ENCODE assay signal across 8 cellular contexts in the genomic region with DNA sequence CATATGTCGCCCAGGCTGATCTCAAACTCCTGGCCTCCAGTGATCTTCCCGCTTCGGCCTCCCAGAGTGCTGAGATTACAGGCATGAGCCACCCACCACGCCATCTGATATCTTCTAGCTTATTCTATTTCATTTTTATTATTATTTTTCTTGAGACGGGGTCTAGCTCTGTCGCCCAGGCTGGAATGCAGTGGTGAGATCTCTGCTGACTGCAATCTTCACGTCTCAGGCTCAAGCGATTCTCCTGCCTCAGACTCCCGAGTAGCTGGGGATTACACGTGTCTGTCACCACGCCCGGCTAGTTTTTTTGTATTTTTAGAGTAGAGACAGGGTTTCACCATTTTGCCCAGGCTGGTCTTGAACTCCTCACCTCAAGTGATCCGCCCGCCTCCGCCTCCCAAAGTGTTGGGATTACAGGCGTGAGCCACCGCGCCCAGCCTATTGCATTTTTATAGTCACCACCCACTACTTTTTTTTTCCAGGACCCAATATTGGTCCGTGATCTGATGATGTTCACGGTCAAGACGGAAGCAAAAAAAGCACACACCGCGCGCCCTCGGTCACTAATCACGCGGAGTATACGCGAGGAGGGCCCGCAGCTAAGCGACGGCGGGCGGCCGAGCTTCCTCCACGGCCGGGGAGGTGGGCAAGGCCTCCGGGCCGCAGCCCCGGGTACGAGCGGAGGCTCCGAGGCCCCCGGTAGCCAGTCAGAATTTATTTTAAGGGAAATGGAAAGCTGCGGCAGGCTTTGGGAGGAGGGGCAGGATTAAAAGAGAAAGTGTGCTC. TPM values are rescaled to one million over a fixed set of nuclear protein-coding genes. Genes with fewer than 3 reads are reported as not detected.
DNase-seq lines count a peak whose midpoint lies in the region; ATAC-seq and TF ChIP-seq lines count a peak whose summit lies in the region.

No MANE protein-coding gene starts in this region.

- H3K79me2 ChIP-seq in H9 (ENCODE audit: insufficient read depth, low read length), result peaks cover 9% of the 10 kb centered on the region; the same call in 1 of the 2 replicates

- H3K9me3 Mint-ChIP-seq in H9 (no peaks in the 10 kb centered on the region), MCF 10A (ENCODE audit: unreplicated experiment) (no peaks in the 10 kb centered on the region)

- H2BK120ac ChIP-seq in H9 (ENCODE audit: low read depth, low read length, poor library complexity, severe bottlenecking), result no peak overlapping the region

- TSS peak; percentile 77 for BruUV-seq in MCF 10A (replicated peaks; lab: Mats Ljungman, UMichigan)

- H3K23me2 ChIP-seq in H9 (ENCODE audit: insufficient read length, low read depth, low read length, poor library complexity, severe bottlenecking), result peaks cover 4% of the 10 kb centered on the region

- H3K27me3 Mint-ChIP-seq in H9 (ENCODE audit: low read depth) (no peaks in the 10 kb centered on the region; the same call in none of the 2 replicates), MCF 10A (ENCODE audit: insufficient read depth, unreplicated experiment) (no peaks in the 10 kb centered on the region)

- CTCF ChIA-PET in MCF 10A (lab: Yijun Ruan, JAX), result interaction anchor here (0.5 to 2.0 kb wide), 6 partner anchors 9 to 621 kb away, joined by 3 to 11 read pairs (median 5); no protein-coding TSS in a partner anchor

- peaks cover 0 to 20% (median 8%) of the 10 kb centered on the region in 4 donors for H3K36me3 ChIP-seq in right lobe of liver
- H3K36me3 ChIP-seq in testis (ENCODE audit: low read depth, missing control alignments), result no peaks in the 10 kb centered on the region

- H3K18ac ChIP-seq in H9 (ENCODE audit: insufficient read length, low read depth, low read length), result peak overlapping the region; percentile 69

- no peak overlapping the region for H2BK5ac ChIP-seq in H9 (ENCODE audit: insufficient read length, low read length)

- H2AK5ac ChIP-seq in H9 (ENCODE audit: insufficient read length, low read length), result no peak overlapping the region

- no peak overlapping the region for H3K56ac ChIP-seq in H9 (ENCODE audit: insufficient read length, low read depth, low read length)

- POLR2A ChIA-PET in MCF 10A (lab: Yijun Ruan, JAX), result interaction anchor here (0.7 to 7.9 kb wide), 29 partner anchors 13 to 473 kb away, joined by 3 to 124 read pairs (median 4); a partner anchor contains a TSS

- no CpG with 5 or more reads among the region's 45 CpGs for WGBS in H9 (ENCODE audit: extremely low coverage, insufficient read length, low lambda C conversion rate)
- 15% methylated on average over 44 of the region's 45 CpGs for WGBS in right lobe of liver (ENCODE audit: insufficient coverage, low coverage, low lambda C conversion rate, missing lambda C conversion rate)
- 14 to 16% methylated on average over 43 to 45 of the region's 45 CpGs for WGBS in testis, 2 donors

- intact Hi-C loops in MCF 10A (cut with micrococcal nuclease), result loop anchor here (1.0 kb wide), 1 partner anchor 55 kb away; no protein-coding TSS in a partner anchor
- intact Hi-C loops in right lobe of liver (cut with DNase I), result no loop called here
- intact Hi-C loops in testis (cut with DNase I; ENCODE audit: low total_unique reads), result loop anchor here (5.0 kb wide), 2 partner anchors 54 to 99 kb away; a partner anchor contains a TSS

- peaks cover 27 to 47% of the 10 kb centered on the region in 2 experiments for H3K4me1 Mint-ChIP-seq in H9
- peaks cover 10% of the 10 kb centered on the region for H3K4me1 Mint-ChIP-seq in MCF 10A (ENCODE audit: insufficient read depth, unreplicated experiment)

- H3K4ac ChIP-seq in H9 (ENCODE audit: low read depth, low read length), result no peak overlapping the region

- peak; percentile 1 to 20 (median 10) for ATAC-seq in right lobe of liver

- H2AFZ ChIP-seq in H9 (ENCODE audit: low read length), result no peak overlapping the region

- H3K27ac Mint-ChIP-seq in H9, result peak overlapping the region; percentile 94 to 95 (median 94); a peak in 6 of 7 replicates
- H3K27ac Mint-ChIP-seq in MCF 10A (ENCODE audit: low read depth, unreplicated experiment), result peak overlapping the region; percentile 95

- H3K27me3 ChIP-seq in H9 (ENCODE audit: insufficient read depth, low read length) (no peaks in the 10 kb centered on the region), right lobe of liver (no peaks in the 10 kb centered on the region), testis (no peaks in the 10 kb centered on the region)

- TF ChIP-seq POLR2A in NB4 (IDR thresholded peaks at IDR 0.05; ENCODE audit: extremely low read depth, insufficient read length) (peak; percentile 37), right lobe of liver (IDR thresholded peaks at IDR 0.05) (peak; percentile 79), testis (IDR thresholded peaks at IDR 0.05) (no peak)

- peaks cover 2% of the 10 kb centered on the region for H4K20me1 ChIP-seq in H9 (ENCODE audit: control insufficient read depth, insufficient read depth, insufficient read length)

- no peak for TF ChIP-seq CTCF in H9 (conservative IDR thresholded peaks at IDR 0.05)
- no peak for TF ChIP-seq CTCF in NB4 (IDR thresholded peaks at IDR 0.05; ENCODE audit: low read depth, low read length)
- no peak for TF ChIP-seq CTCF in MCF 10A (IDR thresholded peaks at IDR 0.05; ENCODE audit: unreplicated experiment)
- TF ChIP-seq CTCF in right lobe of liver (IDR thresholded peaks at IDR 0.05), result no peak
- TF ChIP-seq CTCF in testis (IDR thresholded peaks at IDR 0.05), result no peak

- H3K4me3 Mint-ChIP-seq in H9 (peak overlapping the region; percentile 72 to 86), MCF 10A (ENCODE audit: unreplicated experiment) (peak overlapping the region; percentile 89)

- no peak overlapping the region for H3K9ac ChIP-seq in H9 (ENCODE audit: extremely low read depth, insufficient read length, low read length)

- no peak overlapping the region for H3K14ac ChIP-seq in H9 (ENCODE audit: insufficient read depth, low read length)

- no peak overlapping the region for H4K8ac ChIP-seq in H9 (replicated peaks; ENCODE audit: insufficient read length, low read depth, low read length)

- H3K23ac ChIP-seq in H9 (ENCODE audit: insufficient read length, low read depth, low read length), result no peak overlapping the region

- peak; percentile 62 for DNase-seq in DMS 273 treated with DMSO at 0.1 percent for 48 hours (lab: John Stamatoyannopoulos, UW)
- DNase-seq in DMS 273 (lab: John Stamatoyannopoulos, UW; ENCODE audit: unreplicated experiment), result no peak
- DNase-seq in H9, result no peak
- no peak for DNase-seq in NB4 (ENCODE audit: low read depth)
- DNase-seq in MCF 10A (ENCODE audit: unreplicated experiment), result no peak
- DNase-seq in right lobe of liver, result peak in 1 of 3 donors; percentile 68
- peak; percentile 41 for DNase-seq in testis
- DNase-seq in cerebellum (ENCODE audit: low spot score), result no peak

- peak overlapping the region; percentile 39 for H3K4me2 ChIP-seq in H9 (ENCODE audit: insufficient read depth, insufficient read length, low read length)

- H2BK15ac ChIP-seq in H9 (ENCODE audit: low read depth, low read length), result no peak overlapping the region

- H3K4me1 ChIP-seq in H9 (ENCODE audit: insufficient read depth, low read length) (no peaks in the 10 kb centered on the region), right lobe of liver (peaks cover 0 to 11% (median 3%) of the 10 kb centered on the region in 4 donors), testis (peaks cover 15% of the 10 kb centered on the region)

- H4K91ac ChIP-seq in H9 (ENCODE audit: insufficient read length, low read depth, low read length), result no peak overlapping the region

- H3K36me3 Mint-ChIP-seq in H9 (ENCODE audit: insufficient read depth in 1 of 3, low read depth in 3 of 3) (peaks cover 18 to 26% (median 23%) of the 10 kb centered on the region in 3 experiments; a peak in 6 of 7 replicates), MCF 10A (ENCODE audit: insufficient read depth, unreplicated experiment) (peaks cover 32% of the 10 kb centered on the region)

- H3T11ph ChIP-seq in H9 (ENCODE audit: low read length), result no peak overlapping the region

- peaks cover 14% of the 10 kb centered on the region for H3K79me1 ChIP-seq in H9 (ENCODE audit: insufficient read depth, low read depth, low read length, poor library complexity, severe bottlenecking)

- no peak overlapping the region for H2BK12ac ChIP-seq in H9 (ENCODE audit: insufficient read length, low read depth, low read length)

- H3K27ac ChIP-seq in H9 (ENCODE audit: insufficient read length, low read depth, low read length) (no peak overlapping the region), right lobe of liver (peak overlapping the region; percentile 83 to 93 (median 91)), testis (peak overlapping the region; percentile 96 to 97)

- H3K4me3 ChIP-seq in NB4 (ENCODE audit: low read depth, low read length), result peak overlapping the region; percentile 64
- H3K4me3 ChIP-seq in right lobe of liver, result peak overlapping the region; percentile 78 to 86 (median 82)
- H3K4me3 ChIP-seq in testis, result peak overlapping the region; percentile 83 to 90

- no peaks in the 10 kb centered on the region for H3K9me3 ChIP-seq in H9 (ENCODE audit: control insufficient read depth, low read depth, low read length)
- H3K9me3 ChIP-seq in right lobe of liver, result no peaks in the 10 kb centered on the region
- H3K9me3 ChIP-seq in testis, result no peaks in the 10 kb centered on the region

- no peak overlapping the region for H2BK20ac ChIP-seq in H9 (ENCODE audit: low read depth, low read length, poor library complexity, severe bottlenecking)

- no peak overlapping the region for H4K5ac ChIP-seq in H9 (ENCODE audit: insufficient read length, low read depth, low read length)

RNA-seq across cellular contexts. Expression of a gene that starts 1.1 kb away (rescaled TPM):
- total RNA-seq in H9 (2021) (77.9 and 82.4 TPM in 2 replicates), MCF 10A (2022) (33.3 and 35.1 TPM in 2 replicates), right lobe of liver (10 to 100 TPM in 5 of 6 experiments, 1 to 10 TPM in 1; 9.5 to 19.8 (median 14.2) TPM), testis (100 to 1,000 TPM; 116 to 137 TPM), cerebellum (65.1 TPM)
- polyA plus RNA-seq in testis (ENCODE audit: insufficient read depth, low read depth, low replicate concordance), result 91.0 TPM

RNA-seq across cellular contexts. Expression of a gene that starts 22.0 kb away (rescaled TPM):
- 332 and 337 TPM in 2 replicates for total RNA-seq in H9 (2021)
- total RNA-seq in MCF 10A (2022), result 362 and 419 TPM in 2 replicates
- total RNA-seq in right lobe of liver, result 100 to 1,000 TPM; 108 to 268 (median 116) TPM
- total RNA-seq in testis, result 100 to 1,000 TPM; 146 to 203 TPM
- polyA plus RNA-seq in testis (ENCODE audit: insufficient read depth, low read depth, low replicate concordance), result 124 TPM
- total RNA-seq in cerebellum, result 72.6 TPM

RNA-seq across cellular contexts. Expression of a gene that starts 22.4 kb away (rescaled TPM):
- total RNA-seq in H9 (2021) (18.8 and 22.2 TPM in 2 replicates), MCF 10A (2022) (16.1 and 17.9 TPM in 2 replicates), right lobe of liver (10 to 100 TPM; 14.1 to 26.5 (median 23.7) TPM), testis (10 to 100 TPM; 54.6 to 69.5 TPM), cerebellum (60.0 TPM)
- 16.2 TPM for polyA plus RNA-seq in testis (ENCODE audit: insufficient read depth, low read depth, low replicate concordance)

RNA-seq across cellular contexts. Expression of a gene that starts 55.5 kb away (rescaled TPM):
- 30.8 and 40.9 TPM in 2 replicates for total RNA-seq in H9 (2021)
- 15.9 and 16.1 TPM in 2 replicates for total RNA-seq in MCF 10A (2022)
- total RNA-seq in right lobe of liver, result 10 to 100 TPM in 4 of 6 experiments, 1 to 10 TPM in 2; 9.0 to 13.0 (median 11.3) TPM
- 100 to 1,000 TPM; 107 to 111 TPM for total RNA-seq in testis
- polyA plus RNA-seq in testis (ENCODE audit: insufficient read depth, low read depth, low replicate concordance), result 30.7 TPM
- 18.1 TPM for total RNA-seq in cerebellum

Comparison
In these comparisons a context has a peak if more than half of its experiments do, and no peak if none do; other contexts are left out.
1. DNase-seq: peak in DMS 273 treated with DMSO at 0.1 percent for 48 hours (single experiment) and testis (single experiment); none in DMS 273 (single experiment), H9 (single experiment), NB4 (single experiment), MCF 10A (single experiment) and cerebellum (single experiment).
2. intact Hi-C loops: an anchor here in MCF 10A (1.0 kb wide) and testis (5.0 kb wide); none called in right lobe of liver.
3. Peak in every context shown above with its lines, with median percentiles within 50 percentile points of each other: H3K4me3 ChIP-seq.